13 cellular contexts compared by ENCODE assay signal in genomic region chr6:56689663-56690062, GRCh38. TPM values are rescaled to one million over a fixed set of nuclear protein-coding genes. Genes with fewer than 3 reads are reported as not detected.
A peak's percentile ranks its signal among the peaks of the same experiment; 100 is the strongest.
DNase-seq lines count a peak whose midpoint lies in the region; ATAC-seq and TF ChIP-seq lines count a peak whose summit lies in the region.
"Had no signal": no experiment of that assay in that cellular context is flagged by ENCODE, and none has a peak within 500 bp of the region (broad histone marks: within the 10 kb centered on the region; RNA-seq: fewer than 3 reads in every experiment).

No MANE protein-coding gene starts in this region.

- H3K4me1 ChIP-seq in KMS-11 (ENCODE audit: low read depth, poor library complexity, severe bottlenecking): peaks cover 62% of the 10 kb centered on the region
- peaks cover 48% of the 10 kb centered on the region for H3K4me1 ChIP-seq in endocrine pancreas (ENCODE audit: control insufficient read depth, insufficient read depth, low read length)
- peaks cover 67 to 75% of the 10 kb centered on the region in 2 donors for H3K4me1 ChIP-seq in gastrocnemius medialis

- H3K27me3 ChIP-seq in KMS-11 (ENCODE audit: insufficient read depth, low read depth) (no peaks in the 10 kb centered on the region), endocrine pancreas (ENCODE audit: control insufficient read depth, insufficient read depth, low read length) (no peaks in the 10 kb centered on the region), gastrocnemius medialis (no peaks in the 10 kb centered on the region)

- H3K9ac ChIP-seq in KMS-11 (no peak overlapping the region), endocrine pancreas (ENCODE audit: control insufficient read depth, insufficient read depth, low read length) (no peak overlapping the region)

- H3K9me3 ChIP-seq in endocrine pancreas (ENCODE audit: control insufficient read depth, low read length) (no peaks in the 10 kb centered on the region), gastrocnemius medialis (no peaks in the 10 kb centered on the region)

- H3K27ac ChIP-seq in KMS-11: peak overlapping the region; percentile 54; the same call in 1 of the 2 replicates
- H3K27ac ChIP-seq in gastrocnemius medialis: peak overlapping the region; percentile 89 to 96 (median 94)
- H3K27ac ChIP-seq: C4-2B had no signal

- peaks cover 28% of the 10 kb centered on the region for H3K4me1 Mint-ChIP-seq in mesothelial cell of epicardium
- no peaks in the 10 kb centered on the region for H3K4me1 Mint-ChIP-seq in activated CD4-positive, alpha-beta memory T cell treated with anti-CD3 and anti-CD28 coated beads for 36 hours (ENCODE audit: low read depth)
- H3K4me1 Mint-ChIP-seq: activated CD4-positive, alpha-beta T cell treated with anti-CD3 and anti-CD28 coated beads, Interleukin-2, amount 10 ng/mL, durations not matched to agents 24 days and 14 days; activated T-helper 17 cell treated with anti-CD3 and anti-CD28 coated beads, Interleukin-2, amount 50 U/mL, for 72 hours; stimulated activated naive CD8-positive, alpha-beta T cell treated with anti-CD3 and anti-CD28 coated beads, Interleukin-15, amount 100 ng/mL, for 72 hours had no signal

- ATAC-seq in GM19035 (IDR thresholded peaks at IDR 0.05; ENCODE audit: unreplicated experiment) (peak; percentile 37), gastrocnemius medialis (no peak), GM21737 (IDR thresholded peaks at IDR 0.05; ENCODE audit: unreplicated experiment) (no peak)
- ATAC-seq: activated T-helper 17 cell treated with anti-CD3 and anti-CD28 coated beads, Interleukin-2, amount 50 U/mL, for 72 hours; stimulated activated naive CD8-positive, alpha-beta T cell treated with anti-CD3 and anti-CD28 coated beads, Interleukin-15, amount 100 ng/mL, for 72 hours had no signal

- in situ Hi-C loops in gastrocnemius medialis (cut with MboI; ENCODE audit: low sequenced_read_pairs in 4 of 4): loop anchor here in 2 of 4 donors (10.0 kb wide), 2 partner anchors 45 to 155 kb away; partner anchors contain the start of gene DST (in 1 of the 2)

- H3K9me3 Mint-ChIP-seq in mesothelial cell of epicardium: no peaks in the 10 kb centered on the region
- H3K9me3 Mint-ChIP-seq in activated CD4-positive, alpha-beta memory T cell treated with anti-CD3 and anti-CD28 coated beads for 36 hours: no peaks in the 10 kb centered on the region
- H3K9me3 Mint-ChIP-seq: activated CD4-positive, alpha-beta T cell treated with anti-CD3 and anti-CD28 coated beads, Interleukin-2, amount 10 ng/mL, durations not matched to agents 24 days and 14 days; activated T-helper 17 cell treated with anti-CD3 and anti-CD28 coated beads, Interleukin-2, amount 50 U/mL, for 72 hours; stimulated activated naive CD8-positive, alpha-beta T cell treated with anti-CD3 and anti-CD28 coated beads, Interleukin-15, amount 100 ng/mL, for 72 hours had no signal

- H3K4me3 Mint-ChIP-seq in mesothelial cell of epicardium: no peak overlapping the region
- H3K4me3 Mint-ChIP-seq in activated CD4-positive, alpha-beta memory T cell treated with anti-CD3 and anti-CD28 coated beads for 36 hours: no peak overlapping the region
- H3K4me3 Mint-ChIP-seq: activated CD4-positive, alpha-beta T cell treated with anti-CD3 and anti-CD28 coated beads, Interleukin-2, amount 10 ng/mL, durations not matched to agents 24 days and 14 days; activated T-helper 17 cell treated with anti-CD3 and anti-CD28 coated beads, Interleukin-2, amount 50 U/mL, for 72 hours; stimulated activated naive CD8-positive, alpha-beta T cell treated with anti-CD3 and anti-CD28 coated beads, Interleukin-15, amount 100 ng/mL, for 72 hours had no signal

- peak overlapping the region; percentile 57 for H3K4me2 ChIP-seq in KMS-11

- no peak overlapping the region for H2AFZ ChIP-seq in KMS-11 (ENCODE audit: low read depth)

- POLR2A ChIA-PET in activated CD4-positive, alpha-beta memory T cell treated with anti-CD3 and anti-CD28 coated beads for 36 hours (lab: Charles Lee): no interaction called here

- no peak overlapping the region for H3K27ac Mint-ChIP-seq in mesothelial cell of epicardium
- no peak overlapping the region for H3K27ac Mint-ChIP-seq in activated CD4-positive, alpha-beta memory T cell treated with anti-CD3 and anti-CD28 coated beads for 36 hours
- H3K27ac Mint-ChIP-seq: activated CD4-positive, alpha-beta T cell treated with anti-CD3 and anti-CD28 coated beads, Interleukin-2, amount 10 ng/mL, durations not matched to agents 24 days and 14 days; activated T-helper 17 cell treated with anti-CD3 and anti-CD28 coated beads, Interleukin-2, amount 50 U/mL, for 72 hours; stimulated activated naive CD8-positive, alpha-beta T cell treated with anti-CD3 and anti-CD28 coated beads, Interleukin-15, amount 100 ng/mL, for 72 hours had no signal

- CTCF ChIA-PET in activated CD4-positive, alpha-beta memory T cell treated with anti-CD3 and anti-CD28 coated beads for 36 hours (lab: Charles Lee): interaction anchor here (1.8 kb wide), 1 partner anchor 20 kb away, joined by 4 read pairs; no protein-coding TSS in a partner anchor

- no peaks in the 10 kb centered on the region for H3K27me3 Mint-ChIP-seq in mesothelial cell of epicardium (ENCODE audit: low read depth)
- no peaks in the 10 kb centered on the region for H3K27me3 Mint-ChIP-seq in activated CD4-positive, alpha-beta memory T cell treated with anti-CD3 and anti-CD28 coated beads for 36 hours
- H3K27me3 Mint-ChIP-seq: activated T-helper 17 cell treated with anti-CD3 and anti-CD28 coated beads, Interleukin-2, amount 50 U/mL, for 72 hours had no signal

- H3K4me3 ChIP-seq in KMS-11 (IDR thresholded peaks at IDR 0.05; ENCODE audit: insufficient read depth, low read depth, low read length) (no peak overlapping the region), endocrine pancreas (ENCODE audit: control insufficient read depth, insufficient read depth, low read length) (peak overlapping the region; percentile 7), gastrocnemius medialis (peak overlapping the region in 2 of 4 donors; percentile 14 to 30)

- intact Hi-C loops in gastrocnemius medialis (cut with DNase I; ENCODE audit: low total_unique reads): loop anchor here (2.0 to 10.0 kb wide), 3 partner anchors 25 to 485 kb away; partner anchors contain the start of gene BAG2
- intact Hi-C loops in activated CD4-positive, alpha-beta memory T cell treated with anti-CD3 and anti-CD28 coated beads for 36 hours (cut with micrococcal nuclease): no loop called here

- H3K36me3 ChIP-seq in KMS-11 (ENCODE audit: insufficient read depth) (no peaks in the 10 kb centered on the region), endocrine pancreas (ENCODE audit: control insufficient read depth, insufficient read depth, low read length) (no peaks in the 10 kb centered on the region), gastrocnemius medialis (no peaks in the 10 kb centered on the region)

- TF ChIP-seq CTCF in KMS-11 (conservative IDR thresholded peaks at IDR 0.05; ENCODE audit: low read depth, low read length) (no peak), gastrocnemius medialis (IDR thresholded peaks at IDR 0.05 in 4 of 5, conservative IDR thresholded peaks at IDR 0.05 in 1 of 5) (no peak), mesothelial cell of epicardium (IDR thresholded peaks at IDR 0.05; ENCODE audit: unreplicated experiment) (no peak)

- peaks cover 27% of the 10 kb centered on the region; the same call in 1 of the 2 replicates for H3K79me2 ChIP-seq in KMS-11 (ENCODE audit: insufficient read depth, low read depth)

- no peak for DNase-seq in gastrocnemius medialis
- DNase-seq in mesothelial cell of epicardium (ENCODE audit: low spot score in 2 of 2, unreplicated experiment in 2 of 2): no peak
- DNase-seq in activated CD4-positive, alpha-beta memory T cell treated with anti-CD3 and anti-CD28 coated beads for 36 hours: no peak
- DNase-seq in SK-N-DZ (ENCODE audit: low spot score): no peak
- DNase-seq: stimulated activated naive CD8-positive, alpha-beta T cell treated with anti-CD3 and anti-CD28 coated beads, Interleukin-15, amount 100 ng/mL, for 72 hours; T-helper 1 cell had no signal

- no peaks in the 10 kb centered on the region for H3K36me3 Mint-ChIP-seq in mesothelial cell of epicardium
- H3K36me3 Mint-ChIP-seq in activated CD4-positive, alpha-beta memory T cell treated with anti-CD3 and anti-CD28 coated beads for 36 hours: no peaks in the 10 kb centered on the region

- H4K20me1 ChIP-seq in KMS-11 (ENCODE audit: insufficient read depth): no peaks in the 10 kb centered on the region

- TF ChIP-seq POLR2A in gastrocnemius medialis (IDR thresholded peaks at IDR 0.05): no peak

RNA-seq across cellular contexts. Expression of gene DST, which starts 47.0 kb away (rescaled TPM):
- 100 to 1,000 TPM; 114 to 219 (median 204) TPM for total RNA-seq in gastrocnemius medialis
- 302 to 317 TPM (median 306 TPM) in 3 replicates for total RNA-seq in mesothelial cell of epicardium
- total RNA-seq in activated CD4-positive, alpha-beta memory T cell treated with anti-CD3 and anti-CD28 coated beads for 36 hours: 1 to 10 TPM; 5.7 to 6.2 TPM
- 79.0 and 102 TPM in 2 replicates for polyA plus RNA-seq in SK-N-DZ (2014; cell fraction: cytosol; rRNA removed)
- 233 and 307 TPM in 2 replicates for polyA plus RNA-seq in SK-N-DZ (2014; cell fraction: nucleus; rRNA removed)

Comparison
In these comparisons a context has a peak if more than half of its experiments do, and no peak if none do; other contexts are left out.
1. RNA of gene DST, which starts 47.0 kb away (total RNA-seq): 302 to 317 TPM in mesothelial cell of epicardium and 114 to 219 TPM in gastrocnemius medialis; 5.7 to 6.2 TPM in activated CD4-positive, alpha-beta memory T cell treated with anti-CD3 and anti-CD28 coated beads for 36 hours; every median in the first group is over 10 times any median in the second.